Comparison of ENCODE assay signal across 9 cellular contexts in the genomic region with DNA sequence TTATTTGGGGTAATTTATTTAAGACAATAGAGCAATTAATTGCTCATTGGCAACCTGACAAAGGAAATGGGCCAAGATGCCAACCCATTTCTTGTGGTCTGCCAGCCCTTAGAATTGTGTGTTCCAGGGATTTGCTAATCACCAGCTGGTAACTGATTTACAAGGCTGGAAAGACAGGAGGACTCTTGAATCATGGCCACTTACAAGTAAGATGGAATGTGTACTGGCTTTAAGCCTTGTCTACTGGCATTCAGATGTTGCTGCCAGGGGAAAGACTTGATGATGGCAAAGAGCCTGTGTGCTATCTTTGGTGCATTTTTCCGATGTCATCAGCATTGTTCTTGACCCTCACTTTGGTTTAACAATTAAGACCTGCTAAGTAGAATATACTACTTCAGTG.
DNase-seq lines count a peak whose midpoint lies in the region; ATAC-seq lines count a peak whose summit lies in the region.
"Had no signal": no experiment of that assay in that cellular context is flagged by ENCODE, and none has a peak within 500 bp of the region (broad histone marks: within the 10 kb centered on the region; RNA-seq: fewer than 3 reads in every experiment).

No MANE protein-coding gene starts in this region.

- no peak for ATAC-seq in HG03196 (IDR thresholded peaks at IDR 0.05; ENCODE audit: unreplicated experiment)
- ATAC-seq: activated naive CD8-positive, alpha-beta T cell treated with anti-CD3 and anti-CD28 coated beads, Interleukin-2, amount 50 U/mL, for 24 hours; WTC11 had no signal

- DNase-seq in GM04503 (ENCODE audit: low read depth) (peak; percentile 50), NCI-H69 (lab: John Stamatoyannopoulos, UW) (peak; percentile 19), glomerular visceral epithelial cell (ENCODE audit: extremely low spot score) (peak; percentile 81), putamen (ENCODE audit: low spot score) (peak; percentile 5), ureter (ENCODE audit: low spot score) (no peak)
- no peak for DNase-seq in activated CD4-positive, alpha-beta T cell treated with anti-CD3 and anti-CD28 coated beads for 48 hours
- DNase-seq: activated naive CD8-positive, alpha-beta T cell treated with anti-CD3 and anti-CD28 coated beads, Interleukin-2, amount 50 U/mL, for 24 hours had no signal

Comparison
In these comparisons a context has a peak if more than half of its experiments do, and no peak if none do; other contexts are left out.
1. DNase-seq: peak in GM04503 (single experiment), NCI-H69 (single experiment), glomerular visceral epithelial cell (single experiment) and putamen (single experiment); none in activated CD4-positive, alpha-beta T cell treated with anti-CD3 and anti-CD28 coated beads for 48 hours (single experiment) and ureter (single experiment).